ENCODE assay signal across 1 cellular context in genomic region chr22:38716271-38716670, GRCh38.
TF ChIP-seq lines count a peak whose summit lies in the region.

No MANE protein-coding gene starts in this region.

TF ChIP-seq in GM23338, 12 proteins besides CTCF, POLR2A, EP300 and RAD21:
- TF ChIP-seq NANOG (IDR thresholded peaks at IDR 0.05; ENCODE audit: borderline replicate concordance) (no peak), EZH2phosphoT487 (IDR thresholded peaks at IDR 0.05; ENCODE audit: unreplicated experiment) (no peak), POLR2AphosphoS5 (IDR thresholded peaks at IDR 0.05; ENCODE audit: low read depth) (no peak), JUNB (IDR thresholded peaks at IDR 0.05; ENCODE audit: unreplicated experiment) (no peak), EZH2 (IDR thresholded peaks at IDR 0.05; ENCODE audit: low read depth, unreplicated experiment) (no peak), ZNF331 (CRISPR knock-in tag; IDR thresholded peaks at IDR 0.05; ENCODE audit: low read depth) (no peak), CREB1 (CRISPR knock-in tag; IDR thresholded peaks at IDR 0.05; ENCODE audit: low read depth) (no peak), STAT1 (IDR thresholded peaks at IDR 0.05; ENCODE audit: unreplicated experiment) (no peak), ZNF114 (CRISPR knock-in tag; IDR thresholded peaks at IDR 0.05) (no peak)
- TF ChIP-seq, protein P1, sequence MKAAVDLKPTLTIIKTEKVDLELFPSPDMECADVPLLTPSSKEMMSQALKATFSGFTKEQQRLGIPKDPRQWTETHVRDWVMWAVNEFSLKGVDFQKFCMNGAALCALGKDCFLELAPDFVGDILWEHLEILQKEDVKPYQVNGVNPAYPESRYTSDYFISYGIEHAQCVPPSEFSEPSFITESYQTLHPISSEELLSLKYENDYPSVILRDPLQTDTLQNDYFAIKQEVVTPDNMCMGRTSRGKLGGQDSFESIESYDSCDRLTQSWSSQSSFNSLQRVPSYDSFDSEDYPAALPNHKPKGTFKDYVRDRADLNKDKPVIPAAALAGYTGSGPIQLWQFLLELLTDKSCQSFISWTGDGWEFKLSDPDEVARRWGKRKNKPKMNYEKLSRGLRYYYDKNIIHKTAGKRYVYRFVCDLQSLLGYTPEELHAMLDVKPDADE (IDR thresholded peaks at IDR 0.05), result no peak
- TF ChIP-seq, protein P2, sequence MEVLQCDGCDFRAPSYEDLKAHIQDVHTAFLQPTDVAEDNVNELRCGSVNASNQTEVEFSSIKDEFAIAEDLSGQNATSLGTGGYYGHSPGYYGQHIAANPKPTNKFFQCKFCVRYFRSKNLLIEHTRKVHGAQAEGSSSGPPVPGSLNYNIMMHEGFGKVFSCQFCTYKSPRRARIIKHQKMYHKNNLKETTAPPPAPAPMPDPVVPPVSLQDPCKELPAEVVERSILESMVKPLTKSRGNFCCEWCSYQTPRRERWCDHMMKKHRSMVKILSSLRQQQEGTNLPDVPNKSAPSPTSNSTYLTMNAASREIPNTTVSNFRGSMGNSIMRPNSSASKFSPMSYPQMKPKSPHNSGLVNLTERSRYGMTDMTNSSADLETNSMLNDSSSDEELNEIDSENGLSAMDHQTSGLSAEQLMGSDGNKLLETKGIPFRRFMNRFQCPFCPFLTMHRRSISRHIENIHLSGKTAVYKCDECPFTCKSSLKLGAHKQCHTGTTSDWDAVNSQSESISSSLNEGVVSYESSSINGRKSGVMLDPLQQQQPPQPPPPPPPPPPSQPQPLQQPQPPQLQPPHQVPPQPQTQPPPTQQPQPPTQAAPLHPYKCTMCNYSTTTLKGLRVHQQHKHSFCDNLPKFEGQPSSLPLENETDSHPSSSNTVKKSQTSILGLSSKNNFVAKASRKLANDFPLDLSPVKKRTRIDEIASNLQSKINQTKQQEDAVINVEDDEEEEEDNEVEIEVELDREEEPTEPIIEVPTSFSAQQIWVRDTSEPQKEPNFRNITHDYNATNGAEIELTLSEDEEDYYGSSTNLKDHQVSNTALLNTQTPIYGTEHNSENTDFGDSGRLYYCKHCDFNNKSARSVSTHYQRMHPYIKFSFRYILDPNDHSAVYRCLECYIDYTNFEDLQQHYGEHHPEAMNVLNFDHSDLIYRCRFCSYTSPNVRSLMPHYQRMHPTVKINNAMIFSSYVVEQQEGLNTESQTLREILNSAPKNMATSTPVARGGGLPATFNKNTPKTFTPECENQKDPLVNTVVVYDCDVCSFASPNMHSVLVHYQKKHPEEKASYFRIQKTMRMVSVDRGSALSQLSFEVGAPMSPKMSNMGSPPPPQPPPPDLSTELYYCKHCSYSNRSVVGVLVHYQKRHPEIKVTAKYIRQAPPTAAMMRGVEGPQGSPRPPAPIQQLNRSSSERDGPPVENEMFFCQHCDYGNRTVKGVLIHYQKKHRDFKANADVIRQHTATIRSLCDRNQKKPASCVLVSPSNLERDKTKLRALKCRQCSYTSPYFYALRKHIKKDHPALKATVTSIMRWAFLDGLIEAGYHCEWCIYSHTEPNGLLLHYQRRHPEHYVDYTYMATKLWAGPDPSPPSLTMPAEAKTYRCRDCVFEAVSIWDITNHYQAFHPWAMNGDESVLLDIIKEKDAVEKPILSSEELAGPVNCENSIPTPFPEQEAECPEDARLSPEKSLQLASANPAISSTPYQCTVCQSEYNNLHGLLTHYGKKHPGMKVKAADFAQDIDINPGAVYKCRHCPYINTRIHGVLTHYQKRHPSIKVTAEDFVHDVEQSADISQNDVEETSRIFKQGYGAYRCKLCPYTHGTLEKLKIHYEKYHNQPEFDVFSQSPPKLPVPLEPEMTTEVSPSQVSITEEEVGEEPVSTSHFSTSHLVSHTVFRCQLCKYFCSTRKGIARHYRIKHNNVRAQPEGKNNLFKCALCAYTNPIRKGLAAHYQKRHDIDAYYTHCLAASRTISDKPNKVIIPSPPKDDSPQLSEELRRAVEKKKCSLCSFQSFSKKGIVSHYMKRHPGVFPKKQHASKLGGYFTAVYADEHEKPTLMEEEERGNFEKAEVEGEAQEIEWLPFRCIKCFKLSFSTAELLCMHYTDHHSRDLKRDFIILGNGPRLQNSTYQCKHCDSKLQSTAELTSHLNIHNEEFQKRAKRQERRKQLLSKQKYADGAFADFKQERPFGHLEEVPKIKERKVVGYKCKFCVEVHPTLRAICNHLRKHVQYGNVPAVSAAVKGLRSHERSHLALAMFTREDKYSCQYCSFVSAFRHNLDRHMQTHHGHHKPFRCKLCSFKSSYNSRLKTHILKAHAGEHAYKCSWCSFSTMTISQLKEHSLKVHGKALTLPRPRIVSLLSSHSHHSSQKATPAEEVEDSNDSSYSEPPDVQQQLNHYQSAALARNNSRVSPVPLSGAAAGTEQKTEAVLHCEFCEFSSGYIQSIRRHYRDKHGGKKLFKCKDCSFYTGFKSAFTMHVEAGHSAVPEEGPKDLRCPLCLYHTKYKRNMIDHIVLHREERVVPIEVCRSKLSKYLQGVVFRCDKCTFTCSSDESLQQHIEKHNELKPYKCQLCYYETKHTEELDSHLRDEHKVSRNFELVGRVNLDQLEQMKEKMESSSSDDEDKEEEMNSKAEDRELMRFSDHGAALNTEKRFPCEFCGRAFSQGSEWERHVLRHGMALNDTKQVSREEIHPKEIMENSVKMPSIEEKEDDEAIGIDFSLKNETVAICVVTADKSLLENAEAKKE (CRISPR knock-in tag; IDR thresholded peaks at IDR 0.05), result no peak
- TF ChIP-seq, protein P3, sequence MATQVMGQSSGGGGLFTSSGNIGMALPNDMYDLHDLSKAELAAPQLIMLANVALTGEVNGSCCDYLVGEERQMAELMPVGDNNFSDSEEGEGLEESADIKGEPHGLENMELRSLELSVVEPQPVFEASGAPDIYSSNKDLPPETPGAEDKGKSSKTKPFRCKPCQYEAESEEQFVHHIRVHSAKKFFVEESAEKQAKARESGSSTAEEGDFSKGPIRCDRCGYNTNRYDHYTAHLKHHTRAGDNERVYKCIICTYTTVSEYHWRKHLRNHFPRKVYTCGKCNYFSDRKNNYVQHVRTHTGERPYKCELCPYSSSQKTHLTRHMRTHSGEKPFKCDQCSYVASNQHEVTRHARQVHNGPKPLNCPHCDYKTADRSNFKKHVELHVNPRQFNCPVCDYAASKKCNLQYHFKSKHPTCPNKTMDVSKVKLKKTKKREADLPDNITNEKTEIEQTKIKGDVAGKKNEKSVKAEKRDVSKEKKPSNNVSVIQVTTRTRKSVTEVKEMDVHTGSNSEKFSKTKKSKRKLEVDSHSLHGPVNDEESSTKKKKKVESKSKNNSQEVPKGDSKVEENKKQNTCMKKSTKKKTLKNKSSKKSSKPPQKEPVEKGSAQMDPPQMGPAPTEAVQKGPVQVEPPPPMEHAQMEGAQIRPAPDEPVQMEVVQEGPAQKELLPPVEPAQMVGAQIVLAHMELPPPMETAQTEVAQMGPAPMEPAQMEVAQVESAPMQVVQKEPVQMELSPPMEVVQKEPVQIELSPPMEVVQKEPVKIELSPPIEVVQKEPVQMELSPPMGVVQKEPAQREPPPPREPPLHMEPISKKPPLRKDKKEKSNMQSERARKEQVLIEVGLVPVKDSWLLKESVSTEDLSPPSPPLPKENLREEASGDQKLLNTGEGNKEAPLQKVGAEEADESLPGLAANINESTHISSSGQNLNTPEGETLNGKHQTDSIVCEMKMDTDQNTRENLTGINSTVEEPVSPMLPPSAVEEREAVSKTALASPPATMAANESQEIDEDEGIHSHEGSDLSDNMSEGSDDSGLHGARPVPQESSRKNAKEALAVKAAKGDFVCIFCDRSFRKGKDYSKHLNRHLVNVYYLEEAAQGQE (IDR thresholded peaks at IDR 0.05; ENCODE audit: unreplicated experiment), result no peak
